Comparison of ENCODE assay signal across 31 cellular contexts in the genomic region with DNA sequence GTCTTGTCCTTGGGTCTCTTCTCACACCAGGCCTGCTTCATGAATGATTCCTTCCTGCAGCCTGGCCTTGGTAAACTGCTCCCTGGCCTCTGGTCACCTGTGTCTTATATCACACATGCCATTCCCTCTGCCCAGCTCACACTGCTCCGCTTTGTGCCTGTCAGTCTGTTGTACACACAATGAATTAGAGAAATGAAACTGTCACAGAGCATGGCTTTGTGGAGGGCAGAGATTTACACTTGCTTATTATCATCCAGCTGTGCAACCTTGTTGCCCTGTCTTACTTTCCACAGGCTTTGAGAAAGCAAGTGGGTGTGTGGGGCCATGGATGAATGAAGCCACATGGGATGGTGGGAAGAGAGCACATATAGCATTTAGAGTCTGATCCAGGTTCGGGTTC. TPM values are rescaled to one million over a fixed set of nuclear protein-coding genes. Genes with fewer than 3 reads are reported as not detected.
DNase-seq lines count a peak whose midpoint lies in the region; FAIRE-seq and TF ChIP-seq lines count a peak whose summit lies in the region.
"Had no signal": no experiment of that assay in that cellular context is flagged by ENCODE, and none has a peak within 500 bp of the region (broad histone marks: within the 10 kb centered on the region; RNA-seq: fewer than 3 reads in every experiment).

No MANE protein-coding gene starts in this region.

- peaks cover 32% of the 10 kb centered on the region for H3K36me3 Mint-ChIP-seq in mesothelial cell of epicardium

- FAIRE-seq in bronchial epithelial cell (lab: Jason Lieb, UNC): peak; percentile 58
- FAIRE-seq: endometrium, G401.6, small intestine had no signal

- DNase-seq in NAMALWA (ENCODE audit: low spot score) (peak; percentile 11), bronchial epithelial cell (ENCODE audit: low read depth) (no peak), mesothelial cell of epicardium (ENCODE audit: low spot score in 2 of 2, unreplicated experiment in 2 of 2) (no peak), thyroid gland (no peak), T-helper 9 cell (no peak), C1 segment of cervical spinal cord (lab: John Stamatoyannopoulos, UW) (no peak), HAP-1 (ENCODE audit: low spot score in 2 of 2) (no peak)
- DNase-seq: activated CD4-positive, alpha-beta T cell treated with anti-CD3 and anti-CD28 coated beads, Interleukin-2, amount 10 ng/mL, durations not matched to agents 7 days and 5 days; activated CD8-positive, alpha-beta memory T cell treated with anti-CD3 and anti-CD28 coated beads, Interleukin-2, amount 10 ng/mL, durations not matched to agents 7 days and 5 days; activated naive CD4-positive, alpha-beta T cell treated with anti-CD3 and anti-CD28 coated beads, Interleukin-2, amount 10 ng/mL, durations not matched to agents 7 days and 5 days; activated T-cell treated with anti-CD3 and anti-CD28 coated beads, Interleukin-2, amount 50 U/mL, for 72 hours; aorta; CD8-positive, alpha-beta T cell; cortex of kidney; glutamatergic neuron; HFFc6; mesenchymal stem cell; NCI-H146; NCI-H510A treated with DMSO at 0.1 percent for 48 hours; occipital lobe; small intestine; stimulated activated CD4-positive, alpha-beta T cell treated with anti-CD3 and anti-CD28 coated beads, Interleukin-2, amount 100 ng/mL, for 24 hours; WERI-Rb-1 had no signal

- H3K4me3 Mint-ChIP-seq in mesothelial cell of epicardium: no peak overlapping the region
- H3K4me3 Mint-ChIP-seq: activated CD4-positive, alpha-beta T cell treated with anti-CD3 and anti-CD28 coated beads, Interleukin-2, amount 10 ng/mL, durations not matched to agents 7 days and 5 days; activated CD8-positive, alpha-beta memory T cell treated with anti-CD3 and anti-CD28 coated beads, Interleukin-2, amount 10 ng/mL, durations not matched to agents 7 days and 5 days; activated naive CD4-positive, alpha-beta T cell treated with anti-CD3 and anti-CD28 coated beads, Interleukin-2, amount 10 ng/mL, durations not matched to agents 7 days and 5 days; activated T-cell treated with anti-CD3 and anti-CD28 coated beads, Interleukin-2, amount 50 U/mL, for 72 hours; CD8-positive, alpha-beta T cell; HFFc6 had no signal

- peaks cover 9% of the 10 kb centered on the region for H3K4me1 Mint-ChIP-seq in mesothelial cell of epicardium
- H3K4me1 Mint-ChIP-seq: activated CD4-positive, alpha-beta T cell treated with anti-CD3 and anti-CD28 coated beads, Interleukin-2, amount 10 ng/mL, durations not matched to agents 7 days and 5 days; activated CD8-positive, alpha-beta memory T cell treated with anti-CD3 and anti-CD28 coated beads, Interleukin-2, amount 10 ng/mL, durations not matched to agents 7 days and 5 days; activated naive CD4-positive, alpha-beta T cell treated with anti-CD3 and anti-CD28 coated beads, Interleukin-2, amount 10 ng/mL, durations not matched to agents 7 days and 5 days had no signal

- no peak overlapping the region for H3K4me3 ChIP-seq in bronchial epithelial cell (ENCODE audit: low read depth, low read length)
- no peak overlapping the region for H3K4me3 ChIP-seq in thyroid gland (replicated peaks in 1 of 3)
- H3K4me3 ChIP-seq in HAP-1: no peak overlapping the region
- H3K4me3 ChIP-seq: SK-N-MC had no signal

- in situ Hi-C loops in HAP-1 (cut with MboI; ENCODE audit: low sequenced_read_pairs): no loop called here

- no peak for TF ChIP-seq POLR2A in thyroid gland (IDR thresholded peaks at IDR 0.05)

- H3K9me3 ChIP-seq in thyroid gland (no peaks in the 10 kb centered on the region), HAP-1 (no peaks in the 10 kb centered on the region)

- TF ChIP-seq CTCF in bronchial epithelial cell (IDR thresholded peaks at IDR 0.05; ENCODE audit: insufficient read depth, low read length, severe bottlenecking): no peak
- TF ChIP-seq CTCF in mesothelial cell of epicardium (IDR thresholded peaks at IDR 0.05; ENCODE audit: unreplicated experiment): no peak
- no peak for TF ChIP-seq CTCF in thyroid gland (IDR thresholded peaks at IDR 0.05)

- H3K4me1 ChIP-seq in thyroid gland (peaks cover 31 to 46% of the 10 kb centered on the region in 2 donors), HAP-1 (no peaks in the 10 kb centered on the region)

- 74 to 88% methylated on average over 2 of the region's 2 CpGs for WGBS in thyroid gland, 2 donors

- H3K27me3 Mint-ChIP-seq in mesothelial cell of epicardium (ENCODE audit: low read depth): no peaks in the 10 kb centered on the region
- H3K27me3 Mint-ChIP-seq: activated CD4-positive, alpha-beta T cell treated with anti-CD3 and anti-CD28 coated beads, Interleukin-2, amount 10 ng/mL, durations not matched to agents 7 days and 5 days; activated CD8-positive, alpha-beta memory T cell treated with anti-CD3 and anti-CD28 coated beads, Interleukin-2, amount 10 ng/mL, durations not matched to agents 7 days and 5 days; activated naive CD4-positive, alpha-beta T cell treated with anti-CD3 and anti-CD28 coated beads, Interleukin-2, amount 10 ng/mL, durations not matched to agents 7 days and 5 days had no signal

- H3K27ac ChIP-seq in thyroid gland: peak overlapping the region; percentile 48 to 77 (median 72)
- H3K27ac ChIP-seq: SK-N-MC, WERI-Rb-1 had no signal

- H3K36me3 ChIP-seq in bronchial epithelial cell (ENCODE audit: control insufficient read depth, insufficient read depth, low read length) (peaks cover 17% of the 10 kb centered on the region), thyroid gland (peaks cover 2 to 3% of the 10 kb centered on the region in 2 donors), HAP-1 (replicated peaks) (peaks cover 21% of the 10 kb centered on the region)

- intact Hi-C loops in thyroid gland (cut with DNase I): no loop called here

- no peaks in the 10 kb centered on the region for H3K9me3 Mint-ChIP-seq in mesothelial cell of epicardium
- H3K9me3 Mint-ChIP-seq: activated CD4-positive, alpha-beta T cell treated with anti-CD3 and anti-CD28 coated beads, Interleukin-2, amount 10 ng/mL, durations not matched to agents 7 days and 5 days; activated naive CD4-positive, alpha-beta T cell treated with anti-CD3 and anti-CD28 coated beads, Interleukin-2, amount 10 ng/mL, durations not matched to agents 7 days and 5 days; activated T-cell treated with anti-CD3 and anti-CD28 coated beads, Interleukin-2, amount 50 U/mL, for 72 hours; CD8-positive, alpha-beta T cell; HFFc6 had no signal

- H3K27me3 ChIP-seq in bronchial epithelial cell (ENCODE audit: control insufficient read depth, insufficient read depth, low read length) (no peaks in the 10 kb centered on the region), thyroid gland (no peaks in the 10 kb centered on the region), HAP-1 (ENCODE audit: low read depth) (no peaks in the 10 kb centered on the region)

- peak overlapping the region; percentile 32 for H3K27ac Mint-ChIP-seq in mesothelial cell of epicardium
- H3K27ac Mint-ChIP-seq: activated CD4-positive, alpha-beta T cell treated with anti-CD3 and anti-CD28 coated beads, Interleukin-2, amount 10 ng/mL, durations not matched to agents 7 days and 5 days; activated CD8-positive, alpha-beta memory T cell treated with anti-CD3 and anti-CD28 coated beads, Interleukin-2, amount 10 ng/mL, durations not matched to agents 7 days and 5 days; activated naive CD4-positive, alpha-beta T cell treated with anti-CD3 and anti-CD28 coated beads, Interleukin-2, amount 10 ng/mL, durations not matched to agents 7 days and 5 days; activated T-cell treated with anti-CD3 and anti-CD28 coated beads, Interleukin-2, amount 50 U/mL, for 72 hours; CD8-positive, alpha-beta T cell; HFFc6 had no signal

RNA-seq across cellular contexts. Expression of gene ALDH3A2, which starts 22.4 kb away (rescaled TPM):
- total RNA-seq in bronchial epithelial cell: 142 and 174 TPM in 2 replicates
- total RNA-seq in mesothelial cell of epicardium: 76.6 to 78.4 TPM (median 77.2 TPM) in 3 replicates
- 100 to 1,000 TPM; 198 to 566 (median 366) TPM for total RNA-seq in thyroid gland

RNA-seq across cellular contexts. Expression of gene SLC47A2, which starts 45.5 kb away (rescaled TPM):
- total RNA-seq in bronchial epithelial cell: 0.77 and 0.79 TPM in 2 replicates
- total RNA-seq in mesothelial cell of epicardium: not detected in 3 replicates
- 1 to 10 TPM in 1 of 4 donors, under 1 TPM in 1, not detected in 2; 0.45 to 1.4 TPM for total RNA-seq in thyroid gland
- total RNA-seq: activated CD4-positive, alpha-beta T cell treated with anti-CD3 and anti-CD28 coated beads, Interleukin-2, amount 10 ng/mL, durations not matched to agents 7 days and 5 days; activated CD8-positive, alpha-beta memory T cell treated with anti-CD3 and anti-CD28 coated beads, Interleukin-2, amount 10 ng/mL, durations not matched to agents 7 days and 5 days; activated T-cell treated with anti-CD3 and anti-CD28 coated beads, Interleukin-2, amount 50 U/mL, for 72 hours; aorta; cardiac septum; CD8-positive, alpha-beta T cell; HFFc6; kidney epithelial cell; M059J; RPMI7951; T-helper 2 cell treated with Interferon-gamma antibody and Interleukin-4, amounts not matched to agents 100 ng/mL and 5 ng/mL, for 36 hours had no signal
